ENCODE assay signal across 8 cellular contexts in the genomic region with DNA sequence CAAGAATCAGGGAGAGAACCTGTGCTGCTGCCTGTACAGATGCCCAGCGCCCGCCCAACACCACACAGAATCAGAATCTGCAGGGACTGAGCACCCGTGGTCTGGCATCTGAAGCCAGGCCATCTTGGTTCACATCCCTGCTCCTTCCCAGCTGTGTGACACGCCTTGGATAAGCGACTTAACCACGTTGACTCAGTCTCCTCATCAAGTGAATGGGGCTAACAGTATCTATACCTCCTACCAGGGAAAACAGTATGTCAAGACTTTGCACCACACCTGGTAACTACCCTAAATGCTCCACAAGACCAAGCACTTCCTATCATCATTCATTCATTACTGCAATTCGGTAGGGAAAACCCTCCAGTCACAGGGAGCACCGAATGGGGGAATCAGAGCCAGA. TPM values are rescaled to one million over a fixed set of nuclear protein-coding genes. Genes with fewer than 3 reads are reported as not detected.
A peak's percentile ranks its signal among the peaks of the same experiment; 100 is the strongest.
DNase-seq lines count a peak whose midpoint lies in the region; ATAC-seq and TF ChIP-seq lines count a peak whose summit lies in the region.

No MANE protein-coding gene starts in this region.

- POLR2A ChIA-PET in T-cell (lab: Charles Lee) = no interaction called here

- ATAC-seq in T-cell (replicated peaks in 1 of 4) = no peak
- ATAC-seq in mucosa of descending colon = no peak
- ATAC-seq in GM21447 (IDR thresholded peaks at IDR 0.05; ENCODE audit: unreplicated experiment) = no peak

- H3K4me3 ChIP-seq in GM12865 (ENCODE audit: low read depth, low read length) = peak overlapping the region; percentile 81
- peak overlapping the region; percentile 93 for H3K4me3 ChIP-seq in fibroblast of villous mesenchyme (ENCODE audit: low read depth, low read length)
- H3K4me3 ChIP-seq in sigmoid colon = peak overlapping the region; percentile 67 to 99 (median 85)
- H3K4me3 ChIP-seq in mucosa of descending colon = no peak overlapping the region

- peaks cover 66 to 71% (median 69%) of the 10 kb centered on the region in 3 donors for H3K4me1 Mint-ChIP-seq in T-cell

- WGBS in sigmoid colon, 2 donors = 34 to 53% methylated on average over 8 of the region's 8 CpGs

- TF ChIP-seq POLR2A in sigmoid colon (IDR thresholded peaks at IDR 0.05) = no peak

- H3K9me3 ChIP-seq in sigmoid colon (no peaks in the 10 kb centered on the region), mucosa of descending colon (no peaks in the 10 kb centered on the region)

- peak overlapping the region; percentile 82 to 92 for H3K27ac Mint-ChIP-seq in T-cell

- DNase-seq in GM12865 (ENCODE audit: low read depth) (no peak), T-cell (no peak), fibroblast of villous mesenchyme (ENCODE audit: low read depth) (no peak), sigmoid colon (no peak), mucosa of descending colon (no peak), iPS-NIHi7 (ENCODE audit: extremely low spot score) (no peak)
- DNase-seq in activated effector memory CD4-positive, alpha-beta T cell treated with Interleukin-2 at 50 U/mL for 16 hours = no peak

- peaks cover 20% of the 10 kb centered on the region for H3K36me3 Mint-ChIP-seq in T-cell

- no peaks in the 10 kb centered on the region for H3K9me3 Mint-ChIP-seq in T-cell

- H3K4me1 ChIP-seq in sigmoid colon = peaks cover 0 to 67% (median 56%) of the 10 kb centered on the region in 4 donors
- H3K4me1 ChIP-seq in mucosa of descending colon (ENCODE audit: low read depth) = peaks cover 47% of the 10 kb centered on the region

- H3K27me3 ChIP-seq in sigmoid colon = no peaks in the 10 kb centered on the region

- H3K27me3 Mint-ChIP-seq in T-cell = no peaks in the 10 kb centered on the region

- H3K27ac ChIP-seq in sigmoid colon = peak overlapping the region in 3 of 4 donors; percentile 86 to 93 (median 88)

- no peak for TF ChIP-seq EP300 in sigmoid colon (IDR thresholded peaks at IDR 0.05)

- intact Hi-C loops in sigmoid colon (cut with DNase I) = loop anchor here (1.0 to 5.0 kb wide), 2 partner anchors 73 to 184 kb away; partner anchors contain the start of genes DUS3L and NDUFA11
- intact Hi-C loops in mucosa of descending colon (cut with DNase I, micrococcal nuclease) = no loop called here

- no peak for TF ChIP-seq CTCF in GM12865 (IDR thresholded peaks at IDR 0.05; ENCODE audit: insufficient read depth, low read depth, low read length, missing control alignments)
- TF ChIP-seq CTCF in fibroblast of villous mesenchyme (IDR thresholded peaks at IDR 0.05; ENCODE audit: insufficient read depth, low read depth, low read length) = no peak
- no peak for TF ChIP-seq CTCF in sigmoid colon (IDR thresholded peaks at IDR 0.05)
- TF ChIP-seq CTCF in mucosa of descending colon (IDR thresholded peaks at IDR 0.05) = no peak

- peaks cover 0 to 16% (median 2%) of the 10 kb centered on the region in 4 donors for H3K36me3 ChIP-seq in sigmoid colon
- no peaks in the 10 kb centered on the region for H3K36me3 ChIP-seq in mucosa of descending colon (ENCODE audit: low read depth)

- H3K4me3 Mint-ChIP-seq in T-cell = peak overlapping the region; percentile 91 to 97 (median 93)

- CTCF ChIA-PET in T-cell (lab: Charles Lee) = interaction anchor here (0.8 to 2.5 kb wide), 4 partner anchors 9 to 45 kb away, joined by 3 to 19 read pairs (median 4); no protein-coding TSS in a partner anchor

RNA-seq across cellular contexts. Expression of gene RANBP3, which starts 1.2 kb away (rescaled TPM):
- total RNA-seq in T-cell (100 to 1,000 TPM in 2 of 5 donors, 10 to 100 TPM in 3; 90.2 to 101 (median 98.3) TPM), fibroblast of villous mesenchyme (45.8 and 47.4 TPM in 2 replicates), sigmoid colon (10 to 100 TPM; 63.1 to 86.4 (median 82.7) TPM), mucosa of descending colon (10 to 100 TPM; 47.0 to 94.2 (median 60.5) TPM)
- 10 to 100 TPM; 27.0 to 47.5 (median 27.6) TPM for polyA plus RNA-seq in sigmoid colon
